ENCODE assay signal across 8 cellular contexts in genomic region chr12:127677537-127678131, GRCh38.
A peak's percentile ranks its signal among the peaks of the same experiment; 100 is the strongest.
DNase-seq lines count a peak whose midpoint lies in the region; ATAC-seq and TF ChIP-seq lines count a peak whose summit lies in the region.

No MANE protein-coding gene starts in this region.

- no peak overlapping the region for H2BK15ac ChIP-seq in neuronal stem cell (ENCODE audit: low read length)

- in situ Hi-C loops in transverse colon (cut with MboI; ENCODE audit: low pct_ligation_motif_present in 1 of 4, low pct_unique_long_range_greater_than_20kb in 1 of 4, low sequenced_read_pairs in 3 of 4) = loop anchor here in 2 of 4 donors (25.0 kb wide), 2 partner anchors 385 to 565 kb away; no protein-coding TSS in a partner anchor

- TF ChIP-seq POLR2A in transverse colon (IDR thresholded peaks at IDR 0.05) = no peak

- no peak overlapping the region for H2BK12ac ChIP-seq in neuronal stem cell (ENCODE audit: low read length)

- no peaks in the 10 kb centered on the region for H3K9me3 ChIP-seq in DND-41 (ENCODE audit: insufficient read depth, low read length, severe bottlenecking)
- no peaks in the 10 kb centered on the region for H3K9me3 ChIP-seq in fibroblast of lung (ENCODE audit: control insufficient read depth, insufficient read depth, low read depth, low read length)
- H3K9me3 ChIP-seq in neuronal stem cell (replicated peaks in 1 of 2; ENCODE audit: control insufficient read depth in 2 of 2, insufficient read depth in 1 of 2, low read depth in 1 of 2, low read length in 2 of 2) = no peaks in the 10 kb centered on the region
- no peaks in the 10 kb centered on the region for H3K9me3 ChIP-seq in transverse colon

- no peak overlapping the region for H3K27ac ChIP-seq in DND-41 (ENCODE audit: low read length)
- H3K27ac ChIP-seq in fibroblast of lung (ENCODE audit: insufficient read depth, low read length) = no peak overlapping the region
- H3K27ac ChIP-seq in neuronal stem cell (replicated peaks; ENCODE audit: low read length) = no peak overlapping the region
- no peak overlapping the region for H3K27ac ChIP-seq in transverse colon

- DNase-seq in DND-41 = peak; percentile 51
- DNase-seq in NCI-H526 (lab: John Stamatoyannopoulos, UW) = peak; percentile 72 to 91
- peak; percentile 17 for DNase-seq in activated CD8-positive, alpha-beta memory T cell treated with anti-CD3 and anti-CD28 coated beads, Interleukin-2, amount 50 U/mL, for 4 hours
- peak; percentile 63 to 80 for DNase-seq in fibroblast of lung (ENCODE audit: low read depth in 2 of 2)
- peak; percentile 73 for DNase-seq in neuronal stem cell (ENCODE audit: low spot score)
- peak; percentile 56 for DNase-seq in transverse colon

- peak; percentile 84 for TF ChIP-seq CTCF in DND-41 (IDR thresholded peaks at IDR 0.05; ENCODE audit: borderline replicate concordance, extremely low read depth, low read length, poor library complexity, severe bottlenecking)
- peak; percentile 63 to 85 for TF ChIP-seq CTCF in fibroblast of lung (conservative IDR thresholded peaks at IDR 0.05 in 1 of 2, IDR thresholded peaks at IDR 0.05 in 1 of 2; ENCODE audit: low read depth in 1 of 2, low read length in 2 of 2)
- TF ChIP-seq CTCF in transverse colon (IDR thresholded peaks at IDR 0.05) = peak; percentile 56 to 68 (median 61)

- intact Hi-C loops in transverse colon (cut with DNase I; ENCODE audit: low total_unique reads) = no loop called here

- H2BK120ac ChIP-seq in neuronal stem cell (ENCODE audit: low read depth, low read length) = no peak overlapping the region

- ATAC-seq in DND-41 (ENCODE audit: insufficient read depth, low read depth) = peak; percentile 63; the same call in 1 of the 3 replicates
- ATAC-seq in HG03066 (IDR thresholded peaks at IDR 0.05; ENCODE audit: low read depth, unreplicated experiment) = peak; percentile 75
- no peak for ATAC-seq in HG02884 (IDR thresholded peaks at IDR 0.05; ENCODE audit: unreplicated experiment)

- H3K36me3 ChIP-seq in DND-41 (ENCODE audit: insufficient read depth, low read length) = no peaks in the 10 kb centered on the region
- H3K36me3 ChIP-seq in fibroblast of lung (ENCODE audit: control insufficient read depth, insufficient read depth, low read length) = no peaks in the 10 kb centered on the region
- H3K36me3 ChIP-seq in neuronal stem cell (replicated peaks in 1 of 2; ENCODE audit: control insufficient read depth in 2 of 2, insufficient read depth in 2 of 2, low read length in 2 of 2) = no peaks in the 10 kb centered on the region
- H3K36me3 ChIP-seq in transverse colon = no peaks in the 10 kb centered on the region

- no peak overlapping the region for H4K8ac ChIP-seq in neuronal stem cell (ENCODE audit: low read depth, low read length)

- H3K4me1 ChIP-seq in DND-41 (ENCODE audit: insufficient read depth, low read length) = no peaks in the 10 kb centered on the region
- H3K4me1 ChIP-seq in fibroblast of lung (ENCODE audit: control insufficient read depth, extremely low read depth, insufficient read depth, low read length) = no peaks in the 10 kb centered on the region
- H3K4me1 ChIP-seq in neuronal stem cell (ENCODE audit: control insufficient read depth in 2 of 2, insufficient read depth in 1 of 2, low read depth in 1 of 2, low read length in 2 of 2) = no peaks in the 10 kb centered on the region
- no peaks in the 10 kb centered on the region for H3K4me1 ChIP-seq in transverse colon

- H3K79me1 ChIP-seq in neuronal stem cell (ENCODE audit: low read depth, low read length) = no peaks in the 10 kb centered on the region

- H2AFZ ChIP-seq in DND-41 (ENCODE audit: low read depth, low read length) (no peak overlapping the region), fibroblast of lung (ENCODE audit: low read length) (peak overlapping the region; percentile 6), neuronal stem cell (ENCODE audit: low read length) (no peak overlapping the region)

- no peak overlapping the region for H3K4me3 ChIP-seq in DND-41 (ENCODE audit: low read depth in 1 of 2, low read length in 2 of 2)
- no peak overlapping the region for H3K4me3 ChIP-seq in fibroblast of lung (replicated peaks in 1 of 4; ENCODE audit: control extremely low read depth in 1 of 4, insufficient read depth in 1 of 4, low read depth in 3 of 4, low read length in 4 of 4)
- no peak overlapping the region for H3K4me3 ChIP-seq in neuronal stem cell (ENCODE audit: low read length in 2 of 2)
- H3K4me3 ChIP-seq in transverse colon = no peak overlapping the region

- no peak overlapping the region for H3K4ac ChIP-seq in neuronal stem cell (ENCODE audit: low read length)

- H4K20me1 ChIP-seq in DND-41 (ENCODE audit: insufficient read depth, low read length) = no peaks in the 10 kb centered on the region
- no peaks in the 10 kb centered on the region for H4K20me1 ChIP-seq in fibroblast of lung (ENCODE audit: control insufficient read depth, extremely low read depth, insufficient read depth, low read length)

- WGBS in neuronal stem cell (ENCODE audit: extremely low coverage in 2 of 2, insufficient read length in 2 of 2, insufficient replicate concordance in 1 of 2), 2 donors = no CpG with 5 or more reads among the region's 10 CpGs
- 21 to 31% methylated on average over 7 to 10 of the region's 10 CpGs for WGBS in transverse colon (ENCODE audit: low coverage in 1 of 2), 2 donors

- H2AK5ac ChIP-seq in neuronal stem cell (ENCODE audit: low read depth, low read length) = no peak overlapping the region

- no peak overlapping the region for H4K91ac ChIP-seq in neuronal stem cell (ENCODE audit: low read depth, low read length, poor library complexity)

- no peak overlapping the region for H3K18ac ChIP-seq in neuronal stem cell (ENCODE audit: low read length)

- no peak overlapping the region for H3K23ac ChIP-seq in neuronal stem cell (ENCODE audit: low read depth, low read length, poor library complexity)

- H3K27me3 ChIP-seq in DND-41 (ENCODE audit: insufficient read depth, low read length, poor library complexity) (no peaks in the 10 kb centered on the region), fibroblast of lung (ENCODE audit: control insufficient read depth, insufficient read depth, low read length) (no peaks in the 10 kb centered on the region), neuronal stem cell (ENCODE audit: control insufficient read depth in 3 of 3, insufficient read depth in 3 of 3, low read depth in 1 of 3, low read length in 3 of 3) (no peaks in the 10 kb centered on the region), transverse colon (no peaks in the 10 kb centered on the region)

- H2BK5ac ChIP-seq in neuronal stem cell (ENCODE audit: low read length) = no peak overlapping the region

- H3K4me2 ChIP-seq in DND-41 (ENCODE audit: insufficient read depth, low read length) = no peak overlapping the region
- H3K4me2 ChIP-seq in fibroblast of lung (ENCODE audit: extremely low read depth, insufficient read depth, low read length) = no peak overlapping the region
- no peak overlapping the region for H3K4me2 ChIP-seq in neuronal stem cell (ENCODE audit: insufficient read depth, low read length, poor library complexity, severe bottlenecking)

- H3K14ac ChIP-seq in neuronal stem cell (ENCODE audit: low read length) = no peak overlapping the region

- no peak overlapping the region for H3K9ac ChIP-seq in DND-41 (ENCODE audit: low read depth, low read length)
- H3K9ac ChIP-seq in fibroblast of lung (ENCODE audit: insufficient read depth, low read length) = no peak overlapping the region
- no peak overlapping the region for H3K9ac ChIP-seq in neuronal stem cell (ENCODE audit: low read depth, low read length, poor library complexity)

- no peaks in the 10 kb centered on the region for H3K79me2 ChIP-seq in DND-41 (ENCODE audit: insufficient read depth, low read length)
- no peaks in the 10 kb centered on the region for H3K79me2 ChIP-seq in fibroblast of lung (ENCODE audit: control insufficient read depth, insufficient read depth, low read length)

- no peak for TF ChIP-seq EP300 in transverse colon (IDR thresholded peaks at IDR 0.05; ENCODE audit: low read depth)

Comparison
In these comparisons a context has a peak if more than half of its experiments do, and no peak if none do; other contexts are left out.
1. DNase-seq: peak in every context shown above with its lines; median percentile 82 in NCI-H526; 73 in neuronal stem cell; 72 in fibroblast of lung; 56 in transverse colon; 51 in DND-41; 17 in activated CD8-positive, alpha-beta memory T cell treated with anti-CD3 and anti-CD28 coated beads, Interleukin-2, amount 50 U/mL, for 4 hours.